Comparison of ENCODE assay signal across 8 cellular contexts in genomic region chr10:23439920-23440875, GRCh38.
DNase-seq lines count a peak whose midpoint lies in the region; ATAC-seq lines count a peak whose summit lies in the region.

No MANE protein-coding gene starts in this region.

- H3K27me3 ChIP-seq in layer of hippocampus (ENCODE audit: control insufficient read depth, insufficient read depth, low read length): no peaks in the 10 kb centered on the region

- peak overlapping the region; percentile 93 for H3K27ac ChIP-seq in layer of hippocampus (ENCODE audit: low read depth, low read length)

- ATAC-seq in HG03354 (IDR thresholded peaks at IDR 0.05; ENCODE audit: poor library complexity, severe bottlenecking, unreplicated experiment): peak; percentile 22

- DNase-seq in AG08396 (ENCODE audit: low spot score) (peak; percentile 47), GM19240 (ENCODE audit: insufficient read length, low spot score) (peak; percentile 11), UCSD-AML1 (lab: John Stamatoyannopoulos, UW; ENCODE audit: unreplicated experiment) (peak; percentile 24), NCI-H128 (lab: John Stamatoyannopoulos, UW; ENCODE audit: unreplicated experiment) (no peak)
- DNase-seq in central memory CD4-positive, alpha-beta T cell: peak; percentile 15
- peak; percentile 12 for DNase-seq in stimulated activated CD4-positive, alpha-beta T cell treated with anti-CD3 and anti-CD28 coated beads, Interleukin-1b, Interleukin-23, amount 100 ng/mL, for 48 hours
